9 cellular contexts compared by ENCODE assay signal in the genomic region with DNA sequence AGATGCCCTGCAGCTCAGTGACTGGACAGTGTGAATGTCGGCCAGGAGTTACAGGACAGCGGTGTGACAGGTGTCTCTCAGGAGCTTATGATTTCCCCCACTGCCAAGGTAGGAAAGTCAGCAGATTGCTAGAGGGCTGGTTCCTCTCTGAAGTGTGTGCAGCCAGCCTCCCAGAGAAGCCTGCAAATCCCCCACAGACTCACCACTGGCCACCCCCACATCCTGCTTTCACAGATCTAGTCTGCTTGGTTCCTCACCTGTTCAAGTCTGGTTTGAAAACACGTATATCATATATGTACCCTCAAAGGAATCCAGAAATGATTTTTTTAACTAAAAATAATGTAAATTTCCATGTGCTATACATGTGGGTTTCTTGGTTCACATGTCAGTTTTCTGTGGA.
DNase-seq lines count a peak whose midpoint lies in the region; ATAC-seq, FAIRE-seq and TF ChIP-seq lines count a peak whose summit lies in the region.
"Had no signal": no experiment of that assay in that cellular context is flagged by ENCODE, and none has a peak within 500 bp of the region (broad histone marks: within the 10 kb centered on the region; RNA-seq: fewer than 3 reads in every experiment).

No MANE protein-coding gene starts in this region.

- no peaks in the 10 kb centered on the region for H3K9me3 Mint-ChIP-seq in CD8-positive, alpha-beta T cell
- H3K9me3 Mint-ChIP-seq in T-cell = no peaks in the 10 kb centered on the region
- H3K9me3 Mint-ChIP-seq: neural crest cell had no signal

- POLR2A ChIA-PET in CD8-positive, alpha-beta T cell (lab: Charles Lee) = interaction anchor here (0.9 to 1.4 kb wide), 2 partner anchors 28 to 61 kb away, joined by 3 read pairs; no protein-coding TSS in a partner anchor
- POLR2A ChIA-PET in T-cell (lab: Charles Lee) (interaction anchor here in 1 of 2 donors (0.5 kb wide), 1 partner anchor 324 kb away, joined by 3 read pairs; no protein-coding TSS in a partner anchor), GM12878 (lab: Charles Lee) (interaction anchor here (2.5 kb wide), 1 partner anchor 189 kb away, joined by 8 read pairs; no protein-coding TSS in a partner anchor)

- no peaks in the 10 kb centered on the region for H3K79me2 ChIP-seq in GM12878 (ENCODE audit: control insufficient read depth, insufficient read depth, low read length)

- BruUV-seq in GM12878 (replicated peaks; lab: Mats Ljungman, UMichigan) = no TSS peak

- H3K27ac ChIP-seq in CD8-positive, alpha-beta T cell (ENCODE audit: low read depth, low read length) = no peak overlapping the region
- H3K27ac ChIP-seq in GM12878 (ENCODE audit: control insufficient read depth, insufficient read depth) (no peak overlapping the region), Peyer's patch (no peak overlapping the region)

- H3K27ac Mint-ChIP-seq in CD8-positive, alpha-beta T cell = peak overlapping the region; percentile 37
- no peak overlapping the region for H3K27ac Mint-ChIP-seq in T-cell

- peak; percentile 97 for ATAC-seq in CD8-positive, alpha-beta T cell
- ATAC-seq in GM19043 (IDR thresholded peaks at IDR 0.05; ENCODE audit: low read depth, unreplicated experiment) (peak; percentile 66), T-cell (replicated peaks in 1 of 4) (peak; percentile 92 to 99 (median 96)), GM12878 (peak; percentile 92), GM19395 (IDR thresholded peaks at IDR 0.05; ENCODE audit: unreplicated experiment) (no peak)

- TF ChIP-seq RAD21 in GM12878 (IDR thresholded peaks at IDR 0.05; ENCODE audit: insufficient read depth, low read depth, low read length) = no peak

- DNase-seq in CD8-positive, alpha-beta T cell = peak; percentile 14 to 73 (median 46)
- DNase-seq in T-cell (peak in 33 of 34 experiments; percentile 10 to 59 (median 38)), GM12878 (ENCODE audit: low read depth, low spot score) (no peak), Peyer's patch (no peak), ureter (ENCODE audit: low spot score) (no peak), epidermal melanocyte (ENCODE audit: insufficient read length, low spot score) (no peak)

- TF ChIP-seq EP300 in GM12878 (IDR thresholded peaks at IDR 0.05; ENCODE audit: borderline replicate concordance in 1 of 2, control insufficient read depth in 1 of 2, low read depth in 2 of 2, low read length in 2 of 2) = no peak

- H3K36me3 Mint-ChIP-seq in CD8-positive, alpha-beta T cell = no peaks in the 10 kb centered on the region
- H3K36me3 Mint-ChIP-seq in T-cell = no peaks in the 10 kb centered on the region

- no peak overlapping the region for H3K4me2 ChIP-seq in GM12878 (ENCODE audit: control insufficient read depth, insufficient read depth)

- H4K20me1 ChIP-seq in GM12878 (ENCODE audit: control insufficient read depth, insufficient read depth) = no peaks in the 10 kb centered on the region

- FAIRE-seq in GM12878 (lab: Jason Lieb, UNC) = no peak

- SMC1A ChIA-PET in GM12878 (lab: Charles Lee; ENCODE audit: uncharacterized antibody, unreplicated experiment) = interaction anchor here (0.8 to 2.7 kb wide), 7 partner anchors 14 to 226 kb away, joined by 3 to 12 read pairs (median 5); no protein-coding TSS in a partner anchor

- H3K4me3 Mint-ChIP-seq in CD8-positive, alpha-beta T cell = peak overlapping the region; percentile 11
- no peak overlapping the region for H3K4me3 Mint-ChIP-seq in T-cell
- H3K4me3 Mint-ChIP-seq: neural crest cell had no signal

- no peak overlapping the region for H2AFZ ChIP-seq in GM12878 (ENCODE audit: control insufficient read depth, low read depth, low read length)

- H3K27me3 ChIP-seq in CD8-positive, alpha-beta T cell (ENCODE audit: insufficient read depth, low read length) = no peaks in the 10 kb centered on the region
- peaks cover 0 to 5% of the 10 kb centered on the region in 2 experiments; a peak in 2 of 4 replicates for H3K27me3 ChIP-seq in GM12878 (replicated peaks in 1 of 2; ENCODE audit: control insufficient read depth in 2 of 2, insufficient read depth in 2 of 2, low read length in 1 of 2)
- no peaks in the 10 kb centered on the region for H3K27me3 ChIP-seq in Peyer's patch

- no peak overlapping the region for H3K9ac ChIP-seq in GM12878 (ENCODE audit: control insufficient read depth, insufficient read depth, low read length)

- intact Hi-C loops in CD8-positive, alpha-beta T cell (cut with DNase I, micrococcal nuclease) = loop anchor here (5.0 kb wide), 4 partner anchors 293 to 1008 kb away; no protein-coding TSS in a partner anchor
- intact Hi-C loops in GM12878 (cut with micrococcal nuclease; ENCODE audit: unreplicated experiment) = loop anchor here (5.0 kb wide), 3 partner anchors 202 to 313 kb away; a partner anchor contains a TSS

- H3K9me3 ChIP-seq in CD8-positive, alpha-beta T cell (ENCODE audit: low read length) = no peaks in the 10 kb centered on the region
- H3K9me3 ChIP-seq in GM12878 (replicated peaks; ENCODE audit: control insufficient read depth, insufficient read depth, low read length) = no peaks in the 10 kb centered on the region; the same call in 2 of the 3 replicates
- H3K9me3 ChIP-seq in Peyer's patch = no peaks in the 10 kb centered on the region

- TF ChIP-seq POLR2A in GM12878 (IDR thresholded peaks at IDR 0.05; ENCODE audit: low read depth, low read length) (no peak), Peyer's patch (IDR thresholded peaks at IDR 0.05) (no peak)

- H3K4me1 Mint-ChIP-seq in CD8-positive, alpha-beta T cell (ENCODE audit: low read depth) = peaks cover 30% of the 10 kb centered on the region
- H3K4me1 Mint-ChIP-seq in T-cell = peaks cover 17 to 22% (median 17%) of the 10 kb centered on the region in 3 donors
- H3K4me1 Mint-ChIP-seq: neural crest cell had no signal

- H3K27me3 Mint-ChIP-seq in CD8-positive, alpha-beta T cell (ENCODE audit: low read depth) = no peaks in the 10 kb centered on the region
- H3K27me3 Mint-ChIP-seq in T-cell = peaks cover 0 to 2% of the 10 kb centered on the region in 2 donors

- peaks cover 19% of the 10 kb centered on the region for H3K4me1 ChIP-seq in CD8-positive, alpha-beta T cell (ENCODE audit: insufficient read depth, low read length)
- H3K4me1 ChIP-seq in GM12878 (ENCODE audit: control insufficient read depth, insufficient read depth, low read length) (peaks cover 15% of the 10 kb centered on the region), Peyer's patch (no peaks in the 10 kb centered on the region)

- 0% methylated on average over 3 of the region's 3 CpGs for WGBS in GM12878 (ENCODE audit: insufficient coverage, insufficient replicate concordance, low lambda C conversion rate, missing lambda C conversion rate)

- TF ChIP-seq CTCF in CD8-positive, alpha-beta T cell (IDR thresholded peaks at IDR 0.05) = no peak
- no peak for TF ChIP-seq CTCF in GM12878 (IDR thresholded peaks at IDR 0.05 in 2 of 3, conservative IDR thresholded peaks at IDR 0.05 in 1 of 3; ENCODE audit: control insufficient read depth in 2 of 3, extremely low read depth in 1 of 3, insufficient read depth in 1 of 3, low read depth in 3 of 3, low read length in 3 of 3)
- no peak for TF ChIP-seq CTCF in Peyer's patch (IDR thresholded peaks at IDR 0.05)

- RAD21 ChIA-PET in GM12878 (lab: Charles Lee; ENCODE audit: unreplicated experiment) = interaction anchor here (0.5 to 3.3 kb wide), 7 partner anchors 76 to 1011 kb away, joined by 3 to 19 read pairs (median 4); no protein-coding TSS in a partner anchor

- in situ Hi-C loops in GM12878 (cut with MboI) = no loop called here

- no peak overlapping the region for H3K4me3 ChIP-seq in CD8-positive, alpha-beta T cell (ENCODE audit: low read depth, low read length)
- H3K4me3 ChIP-seq in GM12878 (no peak overlapping the region), Peyer's patch (no peak overlapping the region)

- CTCF ChIA-PET in CD8-positive, alpha-beta T cell (lab: Charles Lee) = interaction anchor here (0.8 to 6.9 kb wide), 4 partner anchors 12 to 200 kb away, joined by 3 to 62 read pairs (median 10); no protein-coding TSS in a partner anchor
- CTCF ChIA-PET in T-cell (lab: Charles Lee) (no interaction called here), GM12878 (lab: Yijun Ruan, JAX) (interaction anchor here (0.8 to 6.3 kb wide), 6 partner anchors 10 to 192 kb away, joined by 3 to 56 read pairs (median 5); no protein-coding TSS in a partner anchor)

- H3K36me3 ChIP-seq in CD8-positive, alpha-beta T cell (ENCODE audit: insufficient read depth, low read length) = no peaks in the 10 kb centered on the region
- H3K36me3 ChIP-seq in GM12878 (ENCODE audit: control insufficient read depth in 2 of 2, insufficient read depth in 2 of 2, low read length in 1 of 2) (no peaks in the 10 kb centered on the region), Peyer's patch (no peaks in the 10 kb centered on the region)

TF ChIP-seq in GM12878, 131 proteins besides CTCF, POLR2A, EP300 and RAD21:
- TF ChIP-seq, protein P1, sequence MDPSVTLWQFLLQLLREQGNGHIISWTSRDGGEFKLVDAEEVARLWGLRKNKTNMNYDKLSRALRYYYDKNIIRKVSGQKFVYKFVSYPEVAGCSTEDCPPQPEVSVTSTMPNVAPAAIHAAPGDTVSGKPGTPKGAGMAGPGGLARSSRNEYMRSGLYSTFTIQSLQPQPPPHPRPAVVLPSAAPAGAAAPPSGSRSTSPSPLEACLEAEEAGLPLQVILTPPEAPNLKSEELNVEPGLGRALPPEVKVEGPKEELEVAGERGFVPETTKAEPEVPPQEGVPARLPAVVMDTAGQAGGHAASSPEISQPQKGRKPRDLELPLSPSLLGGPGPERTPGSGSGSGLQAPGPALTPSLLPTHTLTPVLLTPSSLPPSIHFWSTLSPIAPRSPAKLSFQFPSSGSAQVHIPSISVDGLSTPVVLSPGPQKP (IDR thresholded peaks at IDR 0.05; ENCODE audit: low read depth, low read length) = no peak
- TF ChIP-seq EGR1 (IDR thresholded peaks at IDR 0.05; ENCODE audit: borderline replicate concordance in 1 of 2, low read depth in 2 of 2, low read length in 2 of 2) = peak in 1 of 2 experiments; percentile 43; a peak in 1 of 3 replicates
- 0 out of 2 replicates have a peak, but pooled peaks have one; percentile 34 for TF ChIP-seq EED (IDR thresholded peaks at IDR 0.05; ENCODE audit: low read depth)
- TF ChIP-seq RUNX3 (IDR thresholded peaks at IDR 0.05; ENCODE audit: low read length) = peak; percentile 61
- TF ChIP-seq MEF2B (IDR thresholded peaks at IDR 0.05; ENCODE audit: partially characterized antibody, poor library complexity, severe bottlenecking) = peak; percentile 16

Comparison
In these comparisons a context has a peak if more than half of its experiments do, and no peak if none do; other contexts are left out.
1. DNase-seq: peak in CD8-positive, alpha-beta T cell (7 of 7) and T-cell (33 of 34); none in GM12878 (single experiment), Peyer's patch (0 of 3), ureter (single experiment) and epidermal melanocyte (single experiment).
2. CTCF ChIA-PET loops: an anchor here in CD8-positive, alpha-beta T cell (0.8 to 6.9 kb wide) and GM12878 (0.8 to 6.3 kb wide); none called in T-cell.